9 cellular contexts compared by ENCODE assay signal in the genomic region with DNA sequence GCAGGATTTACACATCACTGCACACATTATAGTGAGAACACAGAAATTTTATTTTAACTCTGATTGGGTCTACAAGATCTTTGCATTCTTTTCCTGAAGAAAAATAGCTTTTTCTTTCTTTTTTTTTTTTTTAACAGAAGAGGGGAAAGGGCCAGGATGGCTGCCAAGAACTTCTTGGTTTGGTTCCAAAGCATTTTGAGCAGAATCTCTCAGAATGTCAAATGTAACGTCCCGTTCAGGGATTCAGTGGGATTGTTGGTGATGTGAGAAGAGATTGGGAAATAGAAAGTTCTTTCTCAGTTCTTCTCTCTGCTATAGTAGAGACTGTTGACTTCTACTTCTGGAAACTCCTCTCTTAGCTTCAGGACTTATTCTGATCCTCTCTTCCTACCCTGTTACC.
DNase-seq lines count a peak whose midpoint lies in the region; ATAC-seq and TF ChIP-seq lines count a peak whose summit lies in the region.
"Had no signal": no experiment of that assay in that cellular context is flagged by ENCODE, and none has a peak within 500 bp of the region (broad histone marks: within the 10 kb centered on the region; RNA-seq: fewer than 3 reads in every experiment).

No MANE protein-coding gene starts in this region.

- no peak overlapping the region for H3K9ac ChIP-seq in SU-DHL-6 (ENCODE audit: low read length)

- H3K27me3 Mint-ChIP-seq in HFFc6 (ENCODE audit: insufficient read depth), result peaks cover 23% of the 10 kb centered on the region

- no peak overlapping the region; the same call in 1 of the 2 replicates for H3K4me3 Mint-ChIP-seq in HFFc6
- H3K4me3 Mint-ChIP-seq: activated CD4-positive, alpha-beta memory T cell treated with anti-CD3 and anti-CD28 coated beads for 36 hours had no signal

- H3K36me3 ChIP-seq in SU-DHL-6 (ENCODE audit: low read length), result no peaks in the 10 kb centered on the region
- no peaks in the 10 kb centered on the region for H3K36me3 ChIP-seq in tibial artery

- no peaks in the 10 kb centered on the region for H4K20me1 ChIP-seq in SU-DHL-6 (ENCODE audit: low read depth, low read length)

- H3K4me3 ChIP-seq in SU-DHL-6 (ENCODE audit: insufficient read depth, low read length, poor library complexity, severe bottlenecking) (no peak overlapping the region), tibial artery (no peak overlapping the region)

- H2AFZ ChIP-seq in SU-DHL-6 (ENCODE audit: low read depth, low read length, severe bottlenecking), result no peak overlapping the region

- H3K79me2 ChIP-seq in SU-DHL-6 (ENCODE audit: insufficient read depth, low read length), result no peaks in the 10 kb centered on the region

- TF ChIP-seq CTCF in HFFc6 (IDR thresholded peaks at IDR 0.05) (no peak), SU-DHL-6 (IDR thresholded peaks at IDR 0.05; ENCODE audit: insufficient read depth, low read length, poor library complexity, severe bottlenecking) (no peak), tibial artery (IDR thresholded peaks at IDR 0.05) (no peak)

- peaks cover 0 to 23% (median 12%) of the 10 kb centered on the region in 4 donors for H3K4me1 ChIP-seq in tibial artery

- peaks cover 29% of the 10 kb centered on the region for H3K4me1 Mint-ChIP-seq in HFFc6 (ENCODE audit: low read depth)

- H3K27me3 ChIP-seq in SU-DHL-6 (ENCODE audit: low read length) (no peaks in the 10 kb centered on the region), tibial artery (no peaks in the 10 kb centered on the region)

- H3K9me3 Mint-ChIP-seq in HFFc6, result no peaks in the 10 kb centered on the region
- H3K9me3 Mint-ChIP-seq: activated CD4-positive, alpha-beta memory T cell treated with anti-CD3 and anti-CD28 coated beads for 36 hours had no signal

- peak overlapping the region; percentile 4 for H3K4me2 ChIP-seq in SU-DHL-6 (ENCODE audit: low read depth, low read length, poor library complexity, severe bottlenecking)

- H3K9me2 ChIP-seq in SU-DHL-6 (replicated peaks; ENCODE audit: insufficient read depth, low read length), result no peaks in the 10 kb centered on the region

- intact Hi-C loops in tibial artery (cut with DNase I; ENCODE audit: low total_unique reads), result no loop called here

- peaks cover 35% of the 10 kb centered on the region for H3K36me3 Mint-ChIP-seq in HFFc6 (ENCODE audit: low read depth)
- H3K36me3 Mint-ChIP-seq: activated CD4-positive, alpha-beta memory T cell treated with anti-CD3 and anti-CD28 coated beads for 36 hours had no signal

- H3K27ac ChIP-seq in SU-DHL-6 (ENCODE audit: low read depth, low read length) (no peak overlapping the region), tibial artery (peak overlapping the region; percentile 54 to 59)

- no peaks in the 10 kb centered on the region for H3F3A ChIP-seq in SU-DHL-6 (ENCODE audit: insufficient read depth)

- DNase-seq in HFFc6, result peak; percentile 30
- peak; percentile 49 for DNase-seq in inferior parietal cortex (ENCODE audit: extremely low spot score)
- peak in 1 of 2 donors; percentile 41 for DNase-seq in tibial artery
- DNase-seq in activated CD8-positive, alpha-beta memory T cell treated with anti-CD3 and anti-CD28 coated beads for 24 hours, result no peak
- no peak for DNase-seq in HUDEP-2 (lab: John Stamatoyannopoulos, UW; ENCODE audit: unreplicated experiment in 76 of 76)
- DNase-seq: activated CD4-positive, alpha-beta memory T cell treated with anti-CD3 and anti-CD28 coated beads for 36 hours; NCI-H1417 had no signal

- ATAC-seq in GM18870 (IDR thresholded peaks at IDR 0.05; ENCODE audit: unreplicated experiment), result no peak

- H3K9me3 ChIP-seq in SU-DHL-6 (ENCODE audit: insufficient read depth, low read length) (no peaks in the 10 kb centered on the region), tibial artery (no peaks in the 10 kb centered on the region)

- H3K27ac Mint-ChIP-seq in HFFc6, result peak overlapping the region; percentile 40
- H3K27ac Mint-ChIP-seq: activated CD4-positive, alpha-beta memory T cell treated with anti-CD3 and anti-CD28 coated beads for 36 hours had no signal

Comparison
In these comparisons a context has a peak if more than half of its experiments do, and no peak if none do; other contexts are left out.
1. DNase-seq: peak in HFFc6 (single experiment) and inferior parietal cortex (single experiment); none in activated CD8-positive, alpha-beta memory T cell treated with anti-CD3 and anti-CD28 coated beads for 24 hours (single experiment) and HUDEP-2 (0 of 76).